Comparison of ENCODE assay signal across 22 cellular contexts in genomic region chr1:21526441-21526840, GRCh38. TPM values are rescaled to one million over a fixed set of nuclear protein-coding genes. Genes with fewer than 3 reads are reported as not detected.
DNase-seq lines count a peak whose midpoint lies in the region; ATAC-seq, FAIRE-seq and TF ChIP-seq lines count a peak whose summit lies in the region.
"Had no signal": no experiment of that assay in that cellular context is flagged by ENCODE, and none has a peak within 500 bp of the region (broad histone marks: within the 10 kb centered on the region; RNA-seq: fewer than 3 reads in every experiment).

No MANE protein-coding gene starts in this region.

- no peak overlapping the region for H3K4me3 ChIP-seq in SK-N-MC
- H3K4me3 ChIP-seq: BLaER1 had no signal

- peak overlapping the region; percentile 22 for H3K27ac ChIP-seq in SK-N-MC
- no peak overlapping the region for H3K27ac ChIP-seq in CD4-positive, alpha-beta T cell (ENCODE audit: low read depth, low read length)
- H3K27ac ChIP-seq: BLaER1 had no signal

- intact Hi-C loops in CD4-positive, alpha-beta T cell (cut with DNase I, micrococcal nuclease), result no loop called here

- H3K9me3 Mint-ChIP-seq in stimulated activated memory B cell treated with anti-CD40 and anti-IgM and Interleukin-4, amounts not matched to agents 10 μg/mL and 1 μg/mL and 100 μg/mL, for 72 hours, result no peaks in the 10 kb centered on the region
- no peaks in the 10 kb centered on the region for H3K9me3 Mint-ChIP-seq in CD4-positive, alpha-beta T cell
- H3K9me3 Mint-ChIP-seq: CD4-positive, CD25-positive, alpha-beta regulatory T cell; CD8-positive, alpha-beta T cell had no signal

- H3K9me3 ChIP-seq in SK-N-MC (ENCODE audit: low read depth, low read length), result no peaks in the 10 kb centered on the region
- H3K9me3 ChIP-seq in CD4-positive, alpha-beta T cell (ENCODE audit: control insufficient read depth, low read length), result no peaks in the 10 kb centered on the region
- H3K9me3 ChIP-seq: BE2C, BLaER1, Caco-2 had no signal

- no peak for TF ChIP-seq CTCF in CD4-positive, alpha-beta T cell (IDR thresholded peaks at IDR 0.05)

- no peak for DNase-seq in GM19239 (ENCODE audit: insufficient read length, low spot score)
- DNase-seq in SK-N-MC (ENCODE audit: low read depth, low spot score), result no peak
- no peak for DNase-seq in NCI-H1417 treated with DMSO at 0.1 percent for 48 hours (lab: John Stamatoyannopoulos, UW)
- no peak for DNase-seq in CD4-positive, alpha-beta T cell
- DNase-seq: 8988T; ACHN; BE2C; C1 segment of cervical spinal cord; Caco-2; Calu3; CD4-positive, CD25-positive, alpha-beta regulatory T cell; CD8-positive, alpha-beta T cell; DMS79 treated with DMSO at 0.1 percent for 48 hours; GF-D8 had no signal

- CTCF ChIA-PET in CD4-positive, alpha-beta T cell (lab: Charles Lee), result no interaction called here

- no peaks in the 10 kb centered on the region for H3K36me3 Mint-ChIP-seq in stimulated activated memory B cell treated with anti-CD40 and anti-IgM and Interleukin-4, amounts not matched to agents 10 μg/mL and 1 μg/mL and 100 μg/mL, for 72 hours
- no peaks in the 10 kb centered on the region for H3K36me3 Mint-ChIP-seq in CD4-positive, alpha-beta T cell (ENCODE audit: low read depth)
- H3K36me3 Mint-ChIP-seq: CD14-positive monocyte; CD4-positive, CD25-positive, alpha-beta regulatory T cell; CD8-positive, alpha-beta T cell had no signal

- no peaks in the 10 kb centered on the region for H3K27me3 Mint-ChIP-seq in stimulated activated memory B cell treated with anti-CD40 and anti-IgM and Interleukin-4, amounts not matched to agents 10 μg/mL and 1 μg/mL and 100 μg/mL, for 72 hours
- peaks cover 3% of the 10 kb centered on the region for H3K27me3 Mint-ChIP-seq in CD4-positive, alpha-beta T cell

- no peak for ATAC-seq in stimulated activated memory B cell treated with anti-CD40 and anti-IgM and Interleukin-4, amounts not matched to agents 10 μg/mL and 1 μg/mL and 100 μg/mL, for 72 hours
- no peak for ATAC-seq in GM18498 (IDR thresholded peaks at IDR 0.05; ENCODE audit: unreplicated experiment)
- no peak for ATAC-seq in CD4-positive, alpha-beta T cell (ENCODE audit: poor library complexity)
- ATAC-seq: CD8-positive, alpha-beta T cell had no signal

- 0 out of 2 replicates have a peak, but pooled peaks cover 5% of the 10 kb centered on the region for H3K36me3 ChIP-seq in SK-N-MC (ENCODE audit: insufficient read depth, low read length)
- H3K36me3 ChIP-seq: BE2C, BLaER1 had no signal

- H3K4me3 Mint-ChIP-seq in stimulated activated memory B cell treated with anti-CD40 and anti-IgM and Interleukin-4, amounts not matched to agents 10 μg/mL and 1 μg/mL and 100 μg/mL, for 72 hours, result no peak overlapping the region
- no peak overlapping the region for H3K4me3 Mint-ChIP-seq in CD4-positive, alpha-beta T cell
- H3K4me3 Mint-ChIP-seq: CD4-positive, CD25-positive, alpha-beta regulatory T cell; CD8-positive, alpha-beta T cell had no signal

- FAIRE-seq in GM19239 (lab: Jason Lieb, UNC), result peak; percentile 31
- FAIRE-seq: A204.1, D721Med, G401.6, GM12892 had no signal

- no peaks in the 10 kb centered on the region for H3K27me3 ChIP-seq in CD4-positive, alpha-beta T cell (ENCODE audit: control insufficient read depth, insufficient read depth, low read length)
- H3K27me3 ChIP-seq: BE2C, BLaER1 had no signal

- no peak overlapping the region for H3K9ac ChIP-seq in SK-N-MC (ENCODE audit: insufficient read length)
- H3K9ac ChIP-seq: BLaER1 had no signal

- POLR2A ChIA-PET in CD4-positive, alpha-beta T cell (lab: Charles Lee), result no interaction called here

- peaks cover 48% of the 10 kb centered on the region for H3K4me1 Mint-ChIP-seq in stimulated activated memory B cell treated with anti-CD40 and anti-IgM and Interleukin-4, amounts not matched to agents 10 μg/mL and 1 μg/mL and 100 μg/mL, for 72 hours
- H3K4me1 Mint-ChIP-seq in CD4-positive, alpha-beta T cell (ENCODE audit: low read depth), result no peaks in the 10 kb centered on the region
- H3K4me1 Mint-ChIP-seq: CD4-positive, CD25-positive, alpha-beta regulatory T cell had no signal

- peak overlapping the region; percentile 40 for H3K27ac Mint-ChIP-seq in stimulated activated memory B cell treated with anti-CD40 and anti-IgM and Interleukin-4, amounts not matched to agents 10 μg/mL and 1 μg/mL and 100 μg/mL, for 72 hours
- no peak overlapping the region for H3K27ac Mint-ChIP-seq in CD4-positive, alpha-beta T cell
- H3K27ac Mint-ChIP-seq: CD14-positive monocyte; CD8-positive, alpha-beta T cell had no signal

RNA-seq across cellular contexts. Expression of gene ALPL, which starts 17.2 kb away (rescaled TPM):
- not detected for total RNA-seq in CD4-positive, alpha-beta T cell
- total RNA-seq: CD4-positive, CD25-positive, alpha-beta regulatory T cell; CD8-positive, alpha-beta T cell had no signal
